1 cellular context compared by ENCODE assay signal in the genomic region with DNA sequence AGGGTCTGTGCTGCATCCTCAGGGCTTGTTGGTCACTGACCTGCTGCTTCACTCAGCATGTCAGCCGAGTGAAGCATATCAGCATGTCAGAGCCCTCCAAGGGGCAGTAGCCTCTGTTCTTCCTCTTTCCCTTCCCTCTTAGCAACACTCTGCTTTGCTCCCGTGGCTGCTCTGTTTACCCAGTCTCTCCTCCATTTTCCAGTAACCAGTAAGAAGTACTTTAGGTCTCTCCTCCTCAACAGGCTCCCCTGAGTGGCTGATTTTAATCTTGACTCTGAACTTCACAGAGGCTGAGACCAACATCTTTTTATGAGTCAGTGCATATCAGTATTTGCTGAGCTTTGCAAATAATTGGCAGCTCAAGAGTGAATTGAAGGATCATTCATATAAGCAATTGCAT.
A peak's percentile ranks its signal among the peaks of the same experiment; 100 is the strongest.
TF ChIP-seq lines count a peak whose summit lies in the region.

No MANE protein-coding gene starts in this region.

TF ChIP-seq in HepG2, 621 proteins besides CTCF, POLR2A, EP300 and RAD21:
- TF ChIP-seq, protein P1, sequence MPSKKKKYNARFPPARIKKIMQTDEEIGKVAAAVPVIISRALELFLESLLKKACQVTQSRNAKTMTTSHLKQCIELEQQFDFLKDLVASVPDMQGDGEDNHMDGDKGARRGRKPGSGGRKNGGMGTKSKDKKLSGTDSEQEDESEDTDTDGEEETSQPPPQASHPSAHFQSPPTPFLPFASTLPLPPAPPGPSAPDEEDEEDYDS (CRISPR knock-in tag; IDR thresholded peaks at IDR 0.05) = no peak
- TF ChIP-seq MAFF (IDR thresholded peaks at IDR 0.05; ENCODE audit: low read depth, low read length) = peak; percentile 96
- no peak for TF ChIP-seq AGO1 (IDR thresholded peaks at IDR 0.05; ENCODE audit: low read depth, low read length, poor library complexity, severe bottlenecking)
- TF ChIP-seq MAFK (conservative IDR thresholded peaks at IDR 0.05 in 1 of 2, IDR thresholded peaks at IDR 0.05 in 1 of 2; ENCODE audit: low read length in 2 of 2) = peak; percentile 94 to 97
